ENCODE assay signal across 1 cellular context in genomic region chr12:108562348-108563134, GRCh38.
TF ChIP-seq lines count a peak whose summit lies in the region.

ISCU (plus strand) TSS chr12:108562596; CDS start chr12:108562623, 27 bp downstream.

TF ChIP-seq in HepG2, 621 proteins besides CTCF, POLR2A, EP300 and RAD21 (continued from another document):
- TF ChIP-seq RERE (CRISPR knock-in tag; IDR thresholded peaks at IDR 0.05; ENCODE audit: low read depth) = no peak
- no peak for TF ChIP-seq ZNF282 (IDR thresholded peaks at IDR 0.05; ENCODE audit: partially characterized antibody)
- no peak for TF ChIP-seq CCAR2 (optimal IDR thresholded peaks at IDR 0.05; ENCODE audit: low read depth, low read length)
- peak; percentile 18 for TF ChIP-seq ZNF800 (CRISPR knock-in tag; IDR thresholded peaks at IDR 0.05)
- TF ChIP-seq KDM6A (CRISPR knock-in tag; IDR thresholded peaks at IDR 0.05; ENCODE audit: low read depth) = no peak
- peak; percentile 59 for TF ChIP-seq ZNF503 (CRISPR knock-in tag; IDR thresholded peaks at IDR 0.05)
- TF ChIP-seq BORCS8-MEF2B (CRISPR knock-in tag; IDR thresholded peaks at IDR 0.05) = peak; percentile 68; the same call in 1 of the 2 replicates
- 0 out of 2 replicates have a peak, but pooled peaks have one; percentile 3 for TF ChIP-seq ZNF343 (CRISPR knock-in tag; IDR thresholded peaks at IDR 0.05)
- no peak for TF ChIP-seq KLF9 (CRISPR knock-in tag; IDR thresholded peaks at IDR 0.05; ENCODE audit: low read depth)
- no peak for TF ChIP-seq SCMH1 (CRISPR knock-in tag; IDR thresholded peaks at IDR 0.05; ENCODE audit: borderline replicate concordance)
- TF ChIP-seq ZNF124 (CRISPR knock-in tag; IDR thresholded peaks at IDR 0.05) = peak; percentile 21; the same call in 1 of the 2 replicates
- peak; percentile 26; the same call in 1 of the 2 replicates for TF ChIP-seq BRD4 (CRISPR knock-in tag; IDR thresholded peaks at IDR 0.05)
- TF ChIP-seq ZNF367 (CRISPR knock-in tag; IDR thresholded peaks at IDR 0.05; ENCODE audit: borderline replicate concordance) = no peak
- 0 out of 2 replicates have a peak, but pooled peaks have one; percentile 36 for TF ChIP-seq ZNF616 (CRISPR knock-in tag; IDR thresholded peaks at IDR 0.05; ENCODE audit: low read depth)
- TF ChIP-seq FOXK1 (CRISPR knock-in tag; IDR thresholded peaks at IDR 0.05; ENCODE audit: borderline replicate concordance, low read depth) = peak; percentile 81; the same call in 1 of the 2 replicates
- no peak for TF ChIP-seq REST (IDR thresholded peaks at IDR 0.05; ENCODE audit: borderline replicate concordance in 1 of 2, low read depth in 1 of 2, low read length in 2 of 2)
TF ChIP-seq in HepG2: peak in this region for 230.
